ENCODE assay signal across 8 cellular contexts in genomic region chrX:53320543-53321215, GRCh38. TPM values are rescaled to one million over a fixed set of nuclear protein-coding genes. Genes with fewer than 3 reads are reported as not detected.
A peak's percentile ranks its signal among the peaks of the same experiment; 100 is the strongest.
DNase-seq lines count a peak whose midpoint lies in the region; ATAC-seq and TF ChIP-seq lines count a peak whose summit lies in the region.

No MANE protein-coding gene starts in this region.

- ATAC-seq in natural killer cell = peak in 2 of 3 donors; percentile 39 to 58

- H3K36me3 Mint-ChIP-seq in CD8-positive, alpha-beta memory T cell = no peaks in the 10 kb centered on the region
- no peaks in the 10 kb centered on the region for H3K36me3 Mint-ChIP-seq in endodermal cell (ENCODE audit: low read depth)
- no peaks in the 10 kb centered on the region for H3K36me3 Mint-ChIP-seq in natural killer cell

- H3K4me3 ChIP-seq in CD8-positive, alpha-beta memory T cell (ENCODE audit: low read length) = peak overlapping the region; percentile 39
- peak overlapping the region; percentile 45 for H3K4me3 ChIP-seq in SJCRH30
- H3K4me3 ChIP-seq in endodermal cell (ENCODE audit: low read length) = peak overlapping the region; percentile 71

- H3K27me3 Mint-ChIP-seq in CD8-positive, alpha-beta memory T cell = peaks cover 42 to 43% of the 10 kb centered on the region in 2 donors
- H3K27me3 Mint-ChIP-seq in endodermal cell (ENCODE audit: insufficient read depth) (peaks cover 55% of the 10 kb centered on the region), natural killer cell (ENCODE audit: low read depth in 2 of 2) (peaks cover 29 to 59% of the 10 kb centered on the region in 2 donors)

- POLR2A ChIA-PET in CD8-positive, alpha-beta memory T cell (lab: Charles Lee) = interaction anchor here (1.1 kb wide), 1 partner anchor 33 kb away, joined by 3 read pairs; no protein-coding TSS in a partner anchor

- H3K4me1 Mint-ChIP-seq in CD8-positive, alpha-beta memory T cell = peaks cover 22 to 25% (median 24%) of the 10 kb centered on the region in 3 donors
- H3K4me1 Mint-ChIP-seq in endodermal cell = peaks cover 18% of the 10 kb centered on the region
- H3K4me1 Mint-ChIP-seq in natural killer cell = peaks cover 14 to 24% of the 10 kb centered on the region in 2 donors

- no peaks in the 10 kb centered on the region for H3K9me3 Mint-ChIP-seq in CD8-positive, alpha-beta memory T cell
- H3K9me3 Mint-ChIP-seq in endodermal cell (peaks cover 71% of the 10 kb centered on the region), natural killer cell (no peaks in the 10 kb centered on the region)

- CTCF ChIA-PET in CD8-positive, alpha-beta memory T cell (lab: Charles Lee) = interaction anchor here (0.6 to 1.8 kb wide), 2 partner anchors 126 to 161 kb away, joined by 3 to 10 read pairs; no protein-coding TSS in a partner anchor

- peak in 4 of 5 donors; percentile 1 to 48 (median 16) for DNase-seq in CD8-positive, alpha-beta memory T cell
- DNase-seq in SJCRH30 = no peak
- peak; percentile 68 for DNase-seq in endodermal cell
- DNase-seq in natural killer cell = peak; percentile 17
- DNase-seq in superior temporal gyrus (ENCODE audit: extremely low spot score) = no peak
- no peak for DNase-seq in kidney glomerular epithelial cell (lab: John Stamatoyannopoulos, UW)
- no peak for DNase-seq in amniotic stem cell (lab: John Stamatoyannopoulos, UW)
- no peak for DNase-seq in inferior parietal cortex (ENCODE audit: extremely low spot score)

- H3K27ac ChIP-seq in CD8-positive, alpha-beta memory T cell (ENCODE audit: low read depth, low read length) = no peak overlapping the region
- no peak overlapping the region for H3K27ac ChIP-seq in SJCRH30
- no peak overlapping the region for H3K27ac ChIP-seq in endodermal cell (ENCODE audit: low read depth, low read length)

- no peaks in the 10 kb centered on the region for H3K9me3 ChIP-seq in CD8-positive, alpha-beta memory T cell (ENCODE audit: low read length)
- H3K9me3 ChIP-seq in SJCRH30 (replicated peaks) (no peaks in the 10 kb centered on the region), endodermal cell (ENCODE audit: control insufficient read depth, low read length) (no peaks in the 10 kb centered on the region)

- peak overlapping the region in 5 of 7 donors; percentile 32 to 89 (median 37) for H3K4me3 Mint-ChIP-seq in CD8-positive, alpha-beta memory T cell
- H3K4me3 Mint-ChIP-seq in endodermal cell (peak overlapping the region; percentile 64), natural killer cell (peak overlapping the region; percentile 67)

- peaks cover 10% of the 10 kb centered on the region for H3K4me1 ChIP-seq in CD8-positive, alpha-beta memory T cell (ENCODE audit: insufficient read depth, low read length)
- H3K4me1 ChIP-seq in SJCRH30 (no peaks in the 10 kb centered on the region), endodermal cell (ENCODE audit: control insufficient read depth, insufficient read depth, low read length) (peaks cover 3% of the 10 kb centered on the region)

- H3K27me3 ChIP-seq in CD8-positive, alpha-beta memory T cell (ENCODE audit: insufficient read depth, low read length, poor library complexity, severe bottlenecking) = peaks cover 18% of the 10 kb centered on the region
- no peaks in the 10 kb centered on the region for H3K27me3 ChIP-seq in SJCRH30
- peaks cover 57% of the 10 kb centered on the region for H3K27me3 ChIP-seq in endodermal cell (ENCODE audit: control insufficient read depth, insufficient read depth, low read length, poor library complexity, severe bottlenecking)

- no peak overlapping the region for H3K9ac ChIP-seq in endodermal cell (ENCODE audit: extremely low read depth, low read length, poor library complexity, severe bottlenecking)

- no peak overlapping the region for H3K27ac Mint-ChIP-seq in CD8-positive, alpha-beta memory T cell
- H3K27ac Mint-ChIP-seq in endodermal cell (no peak overlapping the region), natural killer cell (no peak overlapping the region)

- WGBS in endodermal cell (ENCODE audit: insufficient coverage in 1 of 2, insufficient read length in 1 of 2), 2 experiments = 0% methylated on average over 70 of the region's 71 CpGs; no CpG with 5 or more reads in 1 of the 2 experiments

- H3K36me3 ChIP-seq in CD8-positive, alpha-beta memory T cell (ENCODE audit: insufficient read depth, low read length) = no peaks in the 10 kb centered on the region
- H3K36me3 ChIP-seq in SJCRH30 (no peaks in the 10 kb centered on the region), endodermal cell (ENCODE audit: control insufficient read depth, insufficient read depth, low read length) (no peaks in the 10 kb centered on the region)

- no peak for TF ChIP-seq CTCF in endodermal cell (conservative IDR thresholded peaks at IDR 0.05)
- TF ChIP-seq CTCF in natural killer cell (IDR thresholded peaks at IDR 0.05) = no peak

- intact Hi-C loops in natural killer cell (cut with micrococcal nuclease) = no loop called here

RNA-seq across cellular contexts. Expression of gene IQSEC2, which starts 39.3 kb away (rescaled TPM):
- under 1 TPM; 0.29 to 0.96 TPM for total RNA-seq in CD8-positive, alpha-beta memory T cell
- 0.35 TPM for polyA plus RNA-seq in CD8-positive, alpha-beta memory T cell
- 1.8 and 2.2 TPM in 2 replicates for total RNA-seq in SJCRH30 (2014; rRNA removed; shearing (Covaris generic))
- total RNA-seq in endodermal cell (10 to 100 TPM; 14.7 to 18.2 TPM), natural killer cell (1 to 10 TPM; 3.5 to 3.9 (median 3.7) TPM)
- 7.8 TPM for polyA plus RNA-seq in endodermal cell (2013, experiment 1 of 2)
- polyA plus RNA-seq in endodermal cell (2013, experiment 2 of 2) = 8.6 TPM

Comparison
In these comparisons a context has a peak if more than half of its experiments do, and no peak if none do; other contexts are left out.
1. DNase-seq: peak in CD8-positive, alpha-beta memory T cell (4 of 5), endodermal cell (single experiment) and natural killer cell (single experiment); none in SJCRH30 (0 of 2), superior temporal gyrus (single experiment), kidney glomerular epithelial cell (single experiment), amniotic stem cell (single experiment) and inferior parietal cortex (single experiment).
2. Peak in every context shown above with its lines, with median percentiles within 50 percentile points of each other: H3K4me3 ChIP-seq and H3K4me3 Mint-ChIP-seq.